Comparison of ENCODE assay signal across 20 cellular contexts in genomic region chr12:108650083-108650482, GRCh38. TPM values are rescaled to one million over a fixed set of nuclear protein-coding genes. Genes with fewer than 3 reads are reported as not detected.
A peak's percentile ranks its signal among the peaks of the same experiment; 100 is the strongest.
DNase-seq lines count a peak whose midpoint lies in the region; ATAC-seq, FAIRE-seq and TF ChIP-seq lines count a peak whose summit lies in the region.
"Had no signal": no experiment of that assay in that cellular context is flagged by ENCODE, and none has a peak within 500 bp of the region (broad histone marks: within the 10 kb centered on the region; RNA-seq: fewer than 3 reads in every experiment).

No MANE protein-coding gene starts in this region.

- peaks cover 70% of the 10 kb centered on the region; the same call in 1 of the 2 replicates for H3K79me2 ChIP-seq in SK-N-SH (ENCODE audit: insufficient read depth)

- no peak for TF ChIP-seq POLR2A in A549 (IDR thresholded peaks at IDR 0.05; ENCODE audit: low read length)
- TF ChIP-seq POLR2A in upper lobe of left lung (IDR thresholded peaks at IDR 0.05): no peak

- H2AFZ ChIP-seq in SK-N-SH (ENCODE audit: low read depth): no peak overlapping the region

- H3K4me2 ChIP-seq in A549 (0 out of 3 replicates have a peak overlapping the region, but pooled peaks have one; percentile 5), SK-N-SH (peak overlapping the region; percentile 35; the same call in 1 of the 2 replicates)

- no peak overlapping the region for H3K4me3 Mint-ChIP-seq in osteocyte (ENCODE audit: unreplicated experiment)
- H3K4me3 Mint-ChIP-seq in activated T-helper 17 cell treated with anti-CD3 and anti-CD28 coated beads, Interleukin-2, amount 50 U/mL, for 72 hours: no peak overlapping the region
- no peak overlapping the region for H3K4me3 Mint-ChIP-seq in activated T-cell treated with anti-CD3 and anti-CD28 coated beads, Interleukin-2, amount 50 U/mL, for 4 hours
- H3K4me3 Mint-ChIP-seq: activated CD8-positive, alpha-beta T cell treated with anti-CD3 and anti-CD28 coated beads, Interleukin-2, amount 10 ng/mL, durations not matched to agents 7 days and 5 days; memory B cell had no signal

- H3K4me1 ChIP-seq in A549 (peaks cover 25% of the 10 kb centered on the region), SK-N-SH (ENCODE audit: control insufficient read depth in 1 of 2, insufficient read depth in 2 of 2, low read depth in 1 of 2, low read length in 1 of 2) (peaks cover 4 to 35% of the 10 kb centered on the region in 2 experiments; a peak in 2 of 4 replicates), esophagus (ENCODE audit: control insufficient read depth in 2 of 2, insufficient read depth in 2 of 2, low read length in 1 of 2) (peaks cover 0 to 2% of the 10 kb centered on the region in 2 donors), upper lobe of left lung (peaks cover 19 to 35% (median 30%) of the 10 kb centered on the region in 4 donors)

- H3K4me1 Mint-ChIP-seq in osteocyte (ENCODE audit: unreplicated experiment): peaks cover 12% of the 10 kb centered on the region
- H3K4me1 Mint-ChIP-seq in activated T-helper 17 cell treated with anti-CD3 and anti-CD28 coated beads, Interleukin-2, amount 50 U/mL, for 72 hours: peaks cover 38% of the 10 kb centered on the region
- peaks cover 44% of the 10 kb centered on the region for H3K4me1 Mint-ChIP-seq in activated T-cell treated with anti-CD3 and anti-CD28 coated beads, Interleukin-2, amount 50 U/mL, for 4 hours (ENCODE audit: low read depth)

- peaks cover 70% of the 10 kb centered on the region for H3F3A ChIP-seq in SK-N-SH (replicated peaks; ENCODE audit: insufficient read depth)

- H3K36me3 Mint-ChIP-seq in osteocyte (ENCODE audit: unreplicated experiment): peaks cover 61% of the 10 kb centered on the region
- H3K36me3 Mint-ChIP-seq in activated T-helper 17 cell treated with anti-CD3 and anti-CD28 coated beads, Interleukin-2, amount 50 U/mL, for 72 hours (ENCODE audit: low read depth): peaks cover 57% of the 10 kb centered on the region
- peaks cover 5% of the 10 kb centered on the region for H3K36me3 Mint-ChIP-seq in activated T-cell treated with anti-CD3 and anti-CD28 coated beads, Interleukin-2, amount 50 U/mL, for 4 hours (ENCODE audit: insufficient read depth)

- DNase-seq in A549 (ENCODE audit: low read depth in 1 of 2, low spot score in 1 of 2) (no peak), SK-N-SH (no peak), osteocyte (ENCODE audit: extremely low spot score, unreplicated experiment) (no peak), NK-92 (lab: John Stamatoyannopoulos, UW; ENCODE audit: unreplicated experiment) (no peak), upper lobe of left lung (no peak)
- DNase-seq in activated T-cell treated with anti-CD3 and anti-CD28 coated beads, Interleukin-2, amount 50 U/mL, for 4 hours: no peak
- DNase-seq: activated CD8-positive, alpha-beta T cell treated with anti-CD3 and anti-CD28 coated beads, Interleukin-2, amount 10 ng/mL, durations not matched to agents 7 days and 5 days; activated naive CD4-positive, alpha-beta T cell; C1 segment of cervical spinal cord; cortex of kidney; DMS79 treated with DMSO at 0.1 percent for 48 hours; head of caudate nucleus; NCI-H1694; NCI-H510A treated with DMSO at 0.1 percent for 48 hours; occipital lobe; Peyer's patch; T-helper 1 cell had no signal

- peak overlapping the region in 1 of 2 experiments; percentile 44; a peak in 2 of 6 replicates for H3K27ac ChIP-seq in A549
- H3K27ac ChIP-seq in SK-N-SH (ENCODE audit: low read depth in 2 of 2, low read length in 1 of 2): peak overlapping the region; percentile 82 to 87; a peak in 3 of 4 replicates
- peak overlapping the region; percentile 1 to 31 for H3K27ac ChIP-seq in esophagus (ENCODE audit: low read depth in 2 of 2, low read length in 1 of 2)
- peak overlapping the region in 2 of 4 donors; percentile 17 to 80 for H3K27ac ChIP-seq in upper lobe of left lung
- H3K27ac ChIP-seq: Peyer's patch had no signal

- ATAC-seq in A549 (no peak), upper lobe of left lung (ENCODE audit: low FRiP score in 2 of 2) (no peak)
- no peak for ATAC-seq in activated T-helper 17 cell treated with anti-CD3 and anti-CD28 coated beads, Interleukin-2, amount 50 U/mL, for 72 hours (replicated peaks)
- ATAC-seq in activated T-cell treated with anti-CD3 and anti-CD28 coated beads, Interleukin-2, amount 50 U/mL, for 4 hours: no peak
- ATAC-seq: activated CD8-positive, alpha-beta T cell treated with anti-CD3 and anti-CD28 coated beads, Interleukin-2, amount 10 ng/mL, durations not matched to agents 7 days and 5 days had no signal

- CTCF ChIA-PET in A549 (lab: Yijun Ruan, JAX): interaction anchor here (0.6 to 4.1 kb wide), 4 partner anchors 13 to 154 kb away, joined by 3 to 26 read pairs (median 8); no protein-coding TSS in a partner anchor
- CTCF ChIA-PET in SK-N-SH (lab: Yijun Ruan, JAX): interaction anchor here (1.0 to 2.9 kb wide), 3 partner anchors 14 to 154 kb away, joined by 4 to 19 read pairs (median 4); partner anchors contain the start of gene SELPLG

- no peak for TF ChIP-seq EP300 in A549 (IDR thresholded peaks at IDR 0.05)
- no peak for TF ChIP-seq EP300 in SK-N-SH (IDR thresholded peaks at IDR 0.05; ENCODE audit: borderline replicate concordance in 1 of 2, low read depth in 1 of 2, low read length in 1 of 2)
- no peak for TF ChIP-seq EP300 in upper lobe of left lung (IDR thresholded peaks at IDR 0.05)

- H3K9me3 ChIP-seq in A549 (no peaks in the 10 kb centered on the region), SK-N-SH (no peaks in the 10 kb centered on the region), esophagus (ENCODE audit: control insufficient read depth in 2 of 2, insufficient read depth in 1 of 2, low read depth in 1 of 2, low read length in 1 of 2) (no peaks in the 10 kb centered on the region), upper lobe of left lung (no peaks in the 10 kb centered on the region)
- H3K9me3 ChIP-seq: Peyer's patch had no signal

- no peaks in the 10 kb centered on the region for H3K9me2 ChIP-seq in SK-N-SH

- H3K4me3 ChIP-seq in A549 (no peak overlapping the region), SK-N-SH (ENCODE audit: low read depth in 2 of 2, low read length in 1 of 2) (no peak overlapping the region), esophagus (ENCODE audit: low read depth in 1 of 2, low read length in 2 of 2) (no peak overlapping the region), upper lobe of left lung (no peak overlapping the region)
- H3K4me3 ChIP-seq: Peyer's patch had no signal

- H3K9ac ChIP-seq in SK-N-SH: peak overlapping the region; percentile 40; the same call in 1 of the 2 replicates

- no peak for FAIRE-seq in A549 (lab: Jason Lieb, UNC)

- WGBS in A549 (ENCODE audit: missing lambda C conversion rate): 96% methylated on average over 2 of the region's 2 CpGs
- 52% methylated on average over 2 of the region's 2 CpGs for WGBS in SK-N-SH (ENCODE audit: low lambda C conversion rate)
- WGBS in esophagus, 2 donors: 55 to 85% methylated on average over 2 of the region's 2 CpGs
- 79 to 94% methylated on average over 2 of the region's 2 CpGs for WGBS in upper lobe of left lung, 2 donors

- H3K27ac Mint-ChIP-seq in osteocyte (ENCODE audit: unreplicated experiment): peak overlapping the region; percentile 64
- H3K27ac Mint-ChIP-seq in activated T-helper 17 cell treated with anti-CD3 and anti-CD28 coated beads, Interleukin-2, amount 50 U/mL, for 72 hours: no peak overlapping the region

- no peak for TF ChIP-seq RAD21 in A549 (conservative IDR thresholded peaks at IDR 0.05 in 1 of 2, IDR thresholded peaks at IDR 0.05 in 1 of 2)
- TF ChIP-seq RAD21 in SK-N-SH (IDR thresholded peaks at IDR 0.05; ENCODE audit: low read length): no peak

- H4K20me1 ChIP-seq in SK-N-SH (ENCODE audit: insufficient read depth): no peaks in the 10 kb centered on the region; the same call in 1 of the 2 replicates

- H3K9me3 Mint-ChIP-seq in osteocyte (ENCODE audit: unreplicated experiment): no peaks in the 10 kb centered on the region
- no peaks in the 10 kb centered on the region for H3K9me3 Mint-ChIP-seq in activated T-helper 17 cell treated with anti-CD3 and anti-CD28 coated beads, Interleukin-2, amount 50 U/mL, for 72 hours
- H3K9me3 Mint-ChIP-seq in activated T-cell treated with anti-CD3 and anti-CD28 coated beads, Interleukin-2, amount 50 U/mL, for 4 hours: no peaks in the 10 kb centered on the region
- H3K9me3 Mint-ChIP-seq: memory B cell had no signal

- H3K27me3 ChIP-seq in SK-N-SH (ENCODE audit: insufficient read depth): no peaks in the 10 kb centered on the region
- H3K27me3 ChIP-seq in esophagus (ENCODE audit: control insufficient read depth in 1 of 2, insufficient read depth in 2 of 2, low read length in 2 of 2): no peaks in the 10 kb centered on the region
- no peaks in the 10 kb centered on the region for H3K27me3 ChIP-seq in upper lobe of left lung
- H3K27me3 ChIP-seq: Peyer's patch had no signal

- H3K36me3 ChIP-seq in SK-N-SH (replicated peaks in 1 of 2; ENCODE audit: control insufficient read depth in 1 of 2, insufficient read depth in 2 of 2, low read length in 1 of 2): peaks cover 62 to 66% of the 10 kb centered on the region in 2 experiments
- peaks cover 10 to 20% of the 10 kb centered on the region in 2 donors for H3K36me3 ChIP-seq in esophagus (ENCODE audit: control insufficient read depth in 2 of 2, insufficient read depth in 2 of 2, low read length in 1 of 2)
- peaks cover 0 to 81% (median 26%) of the 10 kb centered on the region in 4 donors for H3K36me3 ChIP-seq in upper lobe of left lung

- no peak for TF ChIP-seq CTCF in A549 (IDR thresholded peaks at IDR 0.05)
- no peak for TF ChIP-seq CTCF in SK-N-SH (IDR thresholded peaks at IDR 0.05)
- TF ChIP-seq CTCF in osteocyte (IDR thresholded peaks at IDR 0.05): no peak
- TF ChIP-seq CTCF in upper lobe of left lung (IDR thresholded peaks at IDR 0.05): no peak

- no peaks in the 10 kb centered on the region for H3K27me3 Mint-ChIP-seq in osteocyte (ENCODE audit: unreplicated experiment)
- H3K27me3 Mint-ChIP-seq in activated T-helper 17 cell treated with anti-CD3 and anti-CD28 coated beads, Interleukin-2, amount 50 U/mL, for 72 hours: no peaks in the 10 kb centered on the region
- no peaks in the 10 kb centered on the region for H3K27me3 Mint-ChIP-seq in activated T-cell treated with anti-CD3 and anti-CD28 coated beads, Interleukin-2, amount 50 U/mL, for 4 hours (ENCODE audit: low read depth)
- H3K27me3 Mint-ChIP-seq: memory B cell had no signal

- POLR2A ChIA-PET in A549 (lab: Yijun Ruan, JAX) (no interaction called here), SK-N-SH (lab: Yijun Ruan, JAX) (no interaction called here)

RNA-seq across cellular contexts. Expression of gene SELPLG, which starts 16.4 kb away (rescaled TPM):
- polyA plus RNA-seq in A549 (2011; rRNA removed): 0.17 and 0.24 TPM in 2 replicates
- polyA plus RNA-seq in A549 (2012; cell fraction: cytosol; rRNA removed): 0.30 and 0.49 TPM in 2 replicates
- polyA plus RNA-seq in A549 (2012; cell fraction: nucleus; rRNA removed): 1.2 and 1.3 TPM in 2 replicates
- 0.43 to 0.67 TPM (median 0.65 TPM) in 3 replicates for polyA plus RNA-seq in A549 (2017; fragmentation: RNase III; extraction: RNeasy Plus Mini Kit Qiagen cat#74134 plus additional on column Dnase treatment)
- 0.19 TPM in 1 of 2 replicates, not detected in the other for polyA minus RNA-seq in A549 (2011; rRNA and poly(A)+ RNA removed)
- polyA plus RNA-seq in SK-N-SH (2012; rRNA removed): 2.8 and 3.2 TPM in 2 replicates
- polyA plus RNA-seq in SK-N-SH (2012; cell fraction: cytosol; rRNA removed): 1.3 and 2.1 TPM in 2 replicates
- 5.8 and 6.0 TPM in 2 replicates for polyA plus RNA-seq in SK-N-SH (2012; cell fraction: nucleus; rRNA removed)
- 1 to 10 TPM in 1 of 2 donors, under 1 TPM in 1; 0.86 to 2.0 TPM for polyA plus RNA-seq in esophagus
- total RNA-seq in osteocyte: 0.59 and 0.78 TPM in 2 replicates
- 10 to 100 TPM; 79.7 to 89.1 TPM for total RNA-seq in activated T-helper 17 cell treated with anti-CD3 and anti-CD28 coated beads, Interleukin-2, amount 50 U/mL, for 72 hours
- 10 to 100 TPM; 25.2 to 71.4 (median 42.5) TPM for total RNA-seq in upper lobe of left lung
- total RNA-seq in activated T-cell treated with anti-CD3 and anti-CD28 coated beads, Interleukin-2, amount 50 U/mL, for 4 hours: 10 to 100 TPM; 16.8 to 19.0 (median 17.5) TPM

RNA-seq across cellular contexts. Expression of gene TMEM119, which starts 52.2 kb away (rescaled TPM):
- polyA plus RNA-seq in A549 (2011; rRNA removed): not detected in 2 replicates
- polyA plus RNA-seq in A549 (2012; cell fraction: cytosol; rRNA removed): not detected in 2 replicates
- not detected in 2 replicates for polyA plus RNA-seq in A549 (2012; cell fraction: nucleus; rRNA removed)
- not detected in 3 replicates for polyA plus RNA-seq in A549 (2017; fragmentation: RNase III; extraction: RNeasy Plus Mini Kit Qiagen cat#74134 plus additional on column Dnase treatment)
- not detected in 2 replicates for polyA minus RNA-seq in A549 (2011; rRNA and poly(A)+ RNA removed)
- polyA plus RNA-seq in SK-N-SH (2012; rRNA removed): 25.7 and 28.2 TPM in 2 replicates
- 19.1 and 26.9 TPM in 2 replicates for polyA plus RNA-seq in SK-N-SH (2012; cell fraction: cytosol; rRNA removed)
- 9.4 and 11.8 TPM in 2 replicates for polyA plus RNA-seq in SK-N-SH (2012; cell fraction: nucleus; rRNA removed)
- polyA plus RNA-seq in esophagus: under 1 TPM; 0.54 to 0.63 TPM
- 54.0 and 58.8 TPM in 2 replicates for total RNA-seq in osteocyte
- total RNA-seq in activated T-helper 17 cell treated with anti-CD3 and anti-CD28 coated beads, Interleukin-2, amount 50 U/mL, for 72 hours: under 1 TPM; 0.24 to 0.71 TPM
- total RNA-seq in upper lobe of left lung: 10 to 100 TPM in 5 of 6 donors, 1 to 10 TPM in 1; 1.5 to 50.7 (median 20.5) TPM
- total RNA-seq in activated T-cell treated with anti-CD3 and anti-CD28 coated beads, Interleukin-2, amount 50 U/mL, for 4 hours: under 1 TPM in 2 of 3 donors, not detected in 1; 0.08 to 0.54 TPM
- total RNA-seq: activated CD8-positive, alpha-beta T cell treated with anti-CD3 and anti-CD28 coated beads, Interleukin-2, amount 10 ng/mL, durations not matched to agents 7 days and 5 days had no signal
